Comparison of ENCODE assay signal across 8 cellular contexts in the genomic region with DNA sequence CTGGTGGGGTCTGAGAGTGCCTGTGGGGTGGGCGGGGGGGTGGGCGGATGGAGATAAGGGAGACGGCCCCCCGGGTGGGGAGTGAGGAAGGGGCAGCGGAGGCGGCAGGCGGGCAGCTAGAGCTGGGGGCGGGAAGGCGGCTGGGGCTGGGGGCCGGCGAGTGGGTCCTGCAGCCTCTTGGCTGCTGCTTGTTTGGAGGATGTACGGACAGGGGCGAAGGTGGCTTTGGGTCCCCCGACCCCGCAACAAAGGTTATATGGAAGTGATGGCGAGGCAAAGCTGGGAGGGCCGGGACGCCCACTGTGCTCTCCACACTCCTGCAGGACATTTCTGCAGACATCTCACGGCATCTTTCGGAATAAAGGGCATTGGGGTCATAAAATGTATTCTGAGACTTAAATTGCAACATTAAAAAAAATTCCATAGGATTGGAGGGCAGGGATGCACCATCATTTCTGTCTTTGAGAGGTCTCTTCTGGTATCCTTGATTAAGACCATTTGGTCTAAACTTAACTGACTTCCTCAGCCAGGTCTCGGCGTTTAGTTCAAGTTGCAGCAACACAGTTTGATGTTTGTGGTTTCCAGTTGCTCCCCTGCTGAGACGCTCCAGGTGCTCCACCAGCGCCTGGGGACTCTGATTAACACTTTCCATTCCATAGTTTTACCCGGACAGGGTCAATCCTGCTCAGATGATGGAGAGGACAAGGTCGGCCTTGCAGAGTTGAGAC.
DNase-seq lines count a peak whose midpoint lies in the region; ATAC-seq and TF ChIP-seq lines count a peak whose summit lies in the region.

No MANE protein-coding gene starts in this region.

- H3K27ac Mint-ChIP-seq in glutamatergic neuron (ENCODE audit: unreplicated experiment): peak overlapping the region; percentile 78

- H3K4me3 ChIP-seq in SK-N-SH (ENCODE audit: low read depth in 2 of 2, low read length in 1 of 2): peak overlapping the region; percentile 4 to 45; a peak in 2 of 4 replicates
- peak overlapping the region; percentile 57 for H3K4me3 ChIP-seq in parathyroid adenoma (ENCODE audit: low read depth, low read length)

- CTCF ChIA-PET in SK-N-SH (lab: Yijun Ruan, JAX): interaction anchor here (0.8 to 5.4 kb wide), 15 partner anchors 9 to 428 kb away, joined by 3 to 56 read pairs (median 5); a partner anchor contains a TSS

- H4K20me1 ChIP-seq in SK-N-SH (ENCODE audit: insufficient read depth): no peaks in the 10 kb centered on the region

- H3K4me1 Mint-ChIP-seq in glutamatergic neuron (ENCODE audit: low read depth, unreplicated experiment): peaks cover 61% of the 10 kb centered on the region

- H3K9ac ChIP-seq in SK-N-SH: no peak overlapping the region
- no peak overlapping the region for H3K9ac ChIP-seq in parathyroid adenoma

- H3F3A ChIP-seq in SK-N-SH (replicated peaks; ENCODE audit: insufficient read depth): peaks cover 30% of the 10 kb centered on the region

- H3K36me3 ChIP-seq in SK-N-SH (replicated peaks in 1 of 2; ENCODE audit: control insufficient read depth in 1 of 2, insufficient read depth in 2 of 2, low read length in 1 of 2) (no peaks in the 10 kb centered on the region), parathyroid adenoma (ENCODE audit: control insufficient read depth, insufficient read depth, low read length) (no peaks in the 10 kb centered on the region)

- H3K27ac ChIP-seq in SK-N-SH (ENCODE audit: low read depth in 2 of 2, low read length in 1 of 2) (peak overlapping the region; percentile 92 to 99; a peak in 3 of 4 replicates), parathyroid adenoma (peak overlapping the region; percentile 92)

- H3K36me3 Mint-ChIP-seq in glutamatergic neuron (ENCODE audit: unreplicated experiment): no peaks in the 10 kb centered on the region

- ATAC-seq in SK-N-SH treated with all-trans-retinoic acid at 6 μM for 48 hours: no peak
- ATAC-seq in HG03139 (IDR thresholded peaks at IDR 0.05; ENCODE audit: unreplicated experiment): no peak
- ATAC-seq in GM19455 (IDR thresholded peaks at IDR 0.05; ENCODE audit: unreplicated experiment): no peak

- WGBS in SK-N-SH (ENCODE audit: low lambda C conversion rate): 36% methylated on average over 26 of the region's 26 CpGs

- H3K27me3 ChIP-seq in SK-N-SH (ENCODE audit: insufficient read depth) (no peaks in the 10 kb centered on the region), parathyroid adenoma (ENCODE audit: control insufficient read depth, insufficient read depth, low read length) (no peaks in the 10 kb centered on the region)

- no peaks in the 10 kb centered on the region for H3K9me2 ChIP-seq in SK-N-SH

- POLR2A ChIA-PET in SK-N-SH (lab: Yijun Ruan, JAX): interaction anchor here (0.7 to 4.1 kb wide), 6 partner anchors 9 to 426 kb away, joined by 4 to 97 read pairs (median 4); a partner anchor contains a TSS

- H3K4me2 ChIP-seq in SK-N-SH (peak overlapping the region; percentile 82), parathyroid adenoma (ENCODE audit: low read length) (peak overlapping the region; percentile 75)

- no peaks in the 10 kb centered on the region for H3K9me3 ChIP-seq in SK-N-SH
- H3K9me3 ChIP-seq in parathyroid adenoma (ENCODE audit: control insufficient read depth, low read length): no peaks in the 10 kb centered on the region

- H3K4me3 Mint-ChIP-seq in glutamatergic neuron (ENCODE audit: unreplicated experiment): peak overlapping the region; percentile 88

- peaks cover 6% of the 10 kb centered on the region for H3K9me3 Mint-ChIP-seq in glutamatergic neuron (ENCODE audit: unreplicated experiment)

- H2AFZ ChIP-seq in SK-N-SH (ENCODE audit: low read depth) (peak overlapping the region; percentile 52), parathyroid adenoma (peak overlapping the region; percentile 55)

- DNase-seq in SK-N-SH (peak; percentile 59), NCI-H146 treated with DMSO at 0.1 percent for 48 hours (lab: John Stamatoyannopoulos, UW; ENCODE audit: unreplicated experiment) (peak; percentile 56), glutamatergic neuron (peak; percentile 34)
- peak; percentile 26 to 44 for DNase-seq in activated T-cell treated with anti-CD3 and anti-CD28 coated beads, Interleukin-2, amount 50 U/mL, for 48 hours

- TF ChIP-seq RAD21 in SK-N-SH (IDR thresholded peaks at IDR 0.05; ENCODE audit: low read length): no peak

- no peaks in the 10 kb centered on the region for H3K79me2 ChIP-seq in SK-N-SH (ENCODE audit: insufficient read depth)
- no peaks in the 10 kb centered on the region for H3K79me2 ChIP-seq in parathyroid adenoma

- TF ChIP-seq EP300 in SK-N-SH (IDR thresholded peaks at IDR 0.05; ENCODE audit: borderline replicate concordance in 1 of 2, low read depth in 1 of 2, low read length in 1 of 2): no peak

- peaks cover 15% of the 10 kb centered on the region for H3K27me3 Mint-ChIP-seq in glutamatergic neuron (ENCODE audit: unreplicated experiment)

- TF ChIP-seq CTCF in SK-N-SH (IDR thresholded peaks at IDR 0.05) (no peak), glutamatergic neuron (IDR thresholded peaks at IDR 0.05; ENCODE audit: partially characterized antibody, unreplicated experiment) (no peak), parathyroid adenoma (IDR thresholded peaks at IDR 0.05) (no peak)

- H3K4me1 ChIP-seq in SK-N-SH (ENCODE audit: control insufficient read depth in 1 of 2, insufficient read depth in 2 of 2, low read depth in 1 of 2, low read length in 1 of 2): peaks cover 62 to 64% of the 10 kb centered on the region in 2 experiments
- peaks cover 34% of the 10 kb centered on the region for H3K4me1 ChIP-seq in parathyroid adenoma

TF ChIP-seq in SK-N-SH, 30 proteins besides CTCF, POLR2A, EP300 and RAD21:
- peak; percentile 67 for TF ChIP-seq TCF12 (IDR thresholded peaks at IDR 0.05)
- TF ChIP-seq FOXM1 (IDR thresholded peaks at IDR 0.05; ENCODE audit: low read depth): no peak
- TF ChIP-seq RXRA (IDR thresholded peaks at IDR 0.05; ENCODE audit: borderline replicate concordance, low read depth): no peak
- TF ChIP-seq, protein P1, sequence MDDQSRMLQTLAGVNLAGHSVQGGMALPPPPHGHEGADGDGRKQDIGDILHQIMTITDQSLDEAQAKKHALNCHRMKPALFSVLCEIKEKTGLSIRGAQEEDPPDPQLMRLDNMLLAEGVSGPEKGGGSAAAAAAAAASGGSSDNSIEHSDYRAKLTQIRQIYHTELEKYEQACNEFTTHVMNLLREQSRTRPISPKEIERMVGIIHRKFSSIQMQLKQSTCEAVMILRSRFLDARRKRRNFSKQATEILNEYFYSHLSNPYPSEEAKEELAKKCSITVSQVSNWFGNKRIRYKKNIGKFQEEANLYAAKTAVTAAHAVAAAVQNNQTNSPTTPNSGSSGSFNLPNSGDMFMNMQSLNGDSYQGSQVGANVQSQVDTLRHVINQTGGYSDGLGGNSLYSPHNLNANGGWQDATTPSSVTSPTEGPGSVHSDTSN (IDR thresholded peaks at IDR 0.05): peak; percentile 19; the same call in 1 of the 2 replicates

TF ChIP-seq in SK-N-SH treated with all-trans-retinoic acid at 6 μM for 48 hours, 23 proteins besides CTCF, POLR2A, EP300 and RAD21:
- TF ChIP-seq ZFP30 (CRISPR knock-in tag; IDR thresholded peaks at IDR 0.05): no peak
- no peak for TF ChIP-seq ISL1 (CRISPR knock-in tag; IDR thresholded peaks at IDR 0.05)
- TF ChIP-seq ARNTL (CRISPR knock-in tag; IDR thresholded peaks at IDR 0.05; ENCODE audit: borderline replicate concordance, low read depth): no peak
- TF ChIP-seq CSDC2 (CRISPR knock-in tag; IDR thresholded peaks at IDR 0.05): no peak
- TF ChIP-seq SNAI2 (CRISPR knock-in tag; IDR thresholded peaks at IDR 0.05): no peak
- no peak for TF ChIP-seq BACH2 (CRISPR knock-in tag; IDR thresholded peaks at IDR 0.05; ENCODE audit: borderline replicate concordance)
- no peak for TF ChIP-seq ZC3H10 (CRISPR knock-in tag; IDR thresholded peaks at IDR 0.05)
- TF ChIP-seq, protein P2, sequence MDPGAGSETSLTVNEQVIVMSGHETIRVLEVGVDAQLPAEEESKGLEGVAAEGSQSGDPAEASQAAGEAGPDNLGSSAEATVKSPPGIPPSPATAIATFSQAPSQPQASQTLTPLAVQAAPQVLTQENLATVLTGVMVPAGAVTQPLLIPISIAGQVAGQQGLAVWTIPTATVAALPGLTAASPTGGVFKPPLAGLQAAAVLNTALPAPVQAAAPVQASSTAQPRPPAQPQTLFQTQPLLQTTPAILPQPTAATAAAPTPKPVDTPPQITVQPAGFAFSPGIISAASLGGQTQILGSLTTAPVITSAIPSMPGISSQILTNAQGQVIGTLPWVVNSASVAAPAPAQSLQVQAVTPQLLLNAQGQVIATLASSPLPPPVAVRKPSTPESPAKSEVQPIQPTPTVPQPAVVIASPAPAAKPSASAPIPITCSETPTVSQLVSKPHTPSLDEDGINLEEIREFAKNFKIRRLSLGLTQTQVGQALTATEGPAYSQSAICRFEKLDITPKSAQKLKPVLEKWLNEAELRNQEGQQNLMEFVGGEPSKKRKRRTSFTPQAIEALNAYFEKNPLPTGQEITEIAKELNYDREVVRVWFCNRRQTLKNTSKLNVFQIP (CRISPR knock-in tag; IDR thresholded peaks at IDR 0.05; ENCODE audit: borderline replicate concordance, low read depth): no peak
- no peak for TF ChIP-seq RARB (CRISPR knock-in tag; IDR thresholded peaks at IDR 0.05)
- TF ChIP-seq PPARA (CRISPR knock-in tag; IDR thresholded peaks at IDR 0.05; ENCODE audit: borderline replicate concordance): no peak
- TF ChIP-seq, protein P3, sequence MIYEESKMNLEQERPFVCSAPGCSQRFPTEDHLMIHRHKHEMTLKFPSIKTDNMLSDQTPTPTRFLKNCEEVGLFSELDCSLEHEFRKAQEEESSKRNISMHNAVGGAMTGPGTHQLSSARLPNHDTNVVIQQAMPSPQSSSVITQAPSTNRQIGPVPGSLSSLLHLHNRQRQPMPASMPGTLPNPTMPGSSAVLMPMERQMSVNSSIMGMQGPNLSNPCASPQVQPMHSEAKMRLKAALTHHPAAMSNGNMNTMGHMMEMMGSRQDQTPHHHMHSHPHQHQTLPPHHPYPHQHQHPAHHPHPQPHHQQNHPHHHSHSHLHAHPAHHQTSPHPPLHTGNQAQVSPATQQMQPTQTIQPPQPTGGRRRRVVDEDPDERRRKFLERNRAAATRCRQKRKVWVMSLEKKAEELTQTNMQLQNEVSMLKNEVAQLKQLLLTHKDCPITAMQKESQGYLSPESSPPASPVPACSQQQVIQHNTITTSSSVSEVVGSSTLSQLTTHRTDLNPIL (CRISPR knock-in tag; IDR thresholded peaks at IDR 0.05; ENCODE audit: low read depth): no peak
